In genomic region chr4:92599044-92599443, GRCh38 we compare ENCODE assay signal across 18 cellular contexts.
DNase-seq lines count a peak whose midpoint lies in the region; FAIRE-seq and TF ChIP-seq lines count a peak whose summit lies in the region.
"Had no signal": no experiment of that assay in that cellular context is flagged by ENCODE, and none has a peak within 500 bp of the region (broad histone marks: within the 10 kb centered on the region; RNA-seq: fewer than 3 reads in every experiment).

No MANE protein-coding gene starts in this region.

- no TSS peak for BruUV-seq in A673 (replicated peaks; lab: Mats Ljungman, UMichigan)

- CTCF ChIA-PET in A673 (lab: Charles Lee): no interaction called here

- H3K4me3 ChIP-seq in A673 (ENCODE audit: low read depth, low read length, poor library complexity, severe bottlenecking): no peak overlapping the region
- no peak overlapping the region for H3K4me3 ChIP-seq in adipocyte (ENCODE audit: low read length)
- no peak overlapping the region for H3K4me3 ChIP-seq in fibroblast of pulmonary artery (replicated peaks; ENCODE audit: low read depth, low read length)
- no peak overlapping the region for H3K4me3 ChIP-seq in kidney (ENCODE audit: low read length in 2 of 2)

- POLR2A ChIA-PET in A673 (lab: Charles Lee; ENCODE audit: low non-redundant PET): no interaction called here

- H3K27ac ChIP-seq in A673 (ENCODE audit: low read depth, low read length, poor library complexity, severe bottlenecking): no peak overlapping the region
- H3K27ac ChIP-seq in kidney (ENCODE audit: low read depth in 2 of 2, low read length in 2 of 2): no peak overlapping the region

- DNase-seq in A673 (ENCODE audit: low spot score): peak; percentile 0
- DNase-seq in HPDE6-E6E7 (ENCODE audit: extremely low spot score): peak; percentile 6
- peak; percentile 1 for DNase-seq in adipocyte (ENCODE audit: low read depth)
- DNase-seq in fibroblast of pulmonary artery (ENCODE audit: low read depth): peak; percentile 36
- no peak for DNase-seq in superior temporal gyrus (ENCODE audit: extremely low spot score)
- DNase-seq in kidney: no peak
- DNase-seq in NOMO-1 treated with DMSO at 0.1 percent for 48 hours (lab: John Stamatoyannopoulos, UW; ENCODE audit: unreplicated experiment): no peak
- DNase-seq: CD4-positive, alpha-beta T cell; DND-41; GDM1; GOT3; Karpas-422; MV-4-11; NCI-H146; NCI-H2081 treated with DMSO at 0.1 percent for 48 hours; NCI-H2227 treated with DMSO at 0.1 percent for 48 hours; NCI-H748 treated with DMSO at 0.1 percent for 48 hours; Right ventricle myocardium superior had no signal

- TF ChIP-seq CTCF in A673 (conservative IDR thresholded peaks at IDR 0.05; ENCODE audit: low read depth, low read length) (no peak), fibroblast of pulmonary artery (IDR thresholded peaks at IDR 0.05; ENCODE audit: low read length, missing control alignments) (no peak), kidney (IDR thresholded peaks at IDR 0.05; ENCODE audit: borderline replicate concordance, extremely low read depth, insufficient read depth) (no peak)

- no peaks in the 10 kb centered on the region for H3K36me3 ChIP-seq in A673 (ENCODE audit: insufficient read depth, low read length, poor library complexity, severe bottlenecking)
- no peaks in the 10 kb centered on the region for H3K36me3 ChIP-seq in adipocyte (ENCODE audit: control insufficient read depth, insufficient read depth, low read length, severe bottlenecking)
- no peaks in the 10 kb centered on the region for H3K36me3 ChIP-seq in kidney (ENCODE audit: control insufficient read depth in 1 of 2, insufficient read depth in 2 of 2, low read length in 2 of 2)

- H3K4me1 ChIP-seq in A673 (ENCODE audit: insufficient read depth, low read length, poor library complexity, severe bottlenecking) (no peaks in the 10 kb centered on the region), adipocyte (ENCODE audit: control insufficient read depth, insufficient read depth, low read length) (no peaks in the 10 kb centered on the region), kidney (ENCODE audit: control insufficient read depth in 1 of 2, insufficient read depth in 1 of 2, low read depth in 1 of 2, low read length in 2 of 2) (no peaks in the 10 kb centered on the region)

- intact Hi-C loops in A673 (cut with micrococcal nuclease; ENCODE audit: unreplicated experiment): no loop called here
- intact Hi-C loops in kidney (cut with DNase I): no loop called here

- FAIRE-seq in kidney (lab: Jason Lieb, UNC): no peak

- H3K9ac ChIP-seq in adipocyte (ENCODE audit: low read length) (no peak overlapping the region), kidney (ENCODE audit: low read length in 2 of 2) (no peak overlapping the region)

- H3K27me3 ChIP-seq in A673 (replicated peaks; ENCODE audit: insufficient read depth, low read depth, low read length, poor library complexity) (no peaks in the 10 kb centered on the region), adipocyte (replicated peaks; ENCODE audit: control insufficient read depth, insufficient read depth, low read length) (no peaks in the 10 kb centered on the region)

- no peaks in the 10 kb centered on the region for H3K9me3 ChIP-seq in A673 (ENCODE audit: low read depth, low read length, poor library complexity, severe bottlenecking)
- H3K9me3 ChIP-seq in adipocyte (ENCODE audit: control insufficient read depth, low read length): no peaks in the 10 kb centered on the region
- no peaks in the 10 kb centered on the region for H3K9me3 ChIP-seq in kidney (ENCODE audit: control insufficient read depth in 1 of 2, low read length in 2 of 2)

Comparison
In these comparisons a context has a peak if more than half of its experiments do, and no peak if none do; other contexts are left out.
1. DNase-seq: peak in A673 (single experiment), HPDE6-E6E7 (single experiment), adipocyte (single experiment) and fibroblast of pulmonary artery (single experiment); none in superior temporal gyrus (single experiment), kidney (single experiment) and NOMO-1 treated with DMSO at 0.1 percent for 48 hours (single experiment).